Comparison of ENCODE assay signal across 24 cellular contexts in genomic region chr1:228979774-228980173, GRCh38.
"Had no signal": no experiment of that assay in that cellular context is flagged by ENCODE, and none has a peak within 500 bp of the region (broad histone marks: within the 10 kb centered on the region; RNA-seq: fewer than 3 reads in every experiment).

No MANE protein-coding gene starts in this region.

- H3K4me3 Mint-ChIP-seq: activated CD8-positive, alpha-beta T cell treated with anti-CD3 and anti-CD28 coated beads, Interleukin-2, amount 10 ng/mL, durations not matched to agents 7 days and 5 days; activated naive CD4-positive, alpha-beta T cell treated with anti-CD3 and anti-CD28 coated beads for 36 hours; activated naive CD8-positive, alpha-beta T cell; activated T-helper 1 cell treated with anti-CD3 and anti-CD28 coated beads, Interleukin-12 subunit alpha, Interleukin-12 subunit beta, Interleukin-2, Interleukin-4 antibody, amounts not matched to agents 30 ng/mL and 10 ng/mL and 1 ng/mL, durations not matched to agents 14 hours and 24 hours and 36 hours; T-helper 1 cell treated with Interleukin-12 subunit alpha and Interleukin-12 subunit beta and Interleukin-4 antibody, amounts not matched to agents 30 μg/mL and 1 μg/mL, for 36 hours; WTC11 had no signal

- H2AFZ ChIP-seq: PC-9 had no signal

- H3K9me3 Mint-ChIP-seq: activated naive CD4-positive, alpha-beta T cell treated with anti-CD3 and anti-CD28 coated beads for 36 hours; activated T-helper 1 cell treated with anti-CD3 and anti-CD28 coated beads, Interleukin-12 subunit alpha, Interleukin-12 subunit beta, Interleukin-2, Interleukin-4 antibody, amounts not matched to agents 30 ng/mL and 10 ng/mL and 1 ng/mL, durations not matched to agents 14 hours and 24 hours and 36 hours; T-helper 1 cell treated with Interleukin-12 subunit alpha and Interleukin-12 subunit beta and Interleukin-4 antibody, amounts not matched to agents 30 μg/mL and 1 μg/mL, for 36 hours; WTC11 had no signal

- H3K4me3 ChIP-seq: cardiac muscle cell, MG63, PC-9 had no signal

- DNase-seq: activated CD4-positive, alpha-beta T cell treated with anti-CD3 and anti-CD28 coated beads for 48 hours; activated CD4-positive, alpha-beta T cell treated with anti-CD3 and anti-CD28 coated beads, Interleukin-2, amount 50 U/mL, for 4 hours; activated CD4-positive, CD25-positive, alpha-beta regulatory T cell treated with anti-CD3 and anti-CD28 coated beads, Interleukin-2, amount 50 U/mL, for 72 hours; activated CD8-positive, alpha-beta memory T cell treated with anti-CD3 and anti-CD28 coated beads, Interleukin-2, amount 50 U/mL, for 48 hours; activated CD8-positive, alpha-beta T cell treated with anti-CD3 and anti-CD28 coated beads, Interleukin-2, amount 10 ng/mL, durations not matched to agents 7 days and 5 days; activated gamma-delta T cell; activated naive CD4-positive, alpha-beta T cell treated with anti-CD3 and anti-CD28 coated beads for 36 hours; activated T-cell treated with anti-CD3 and anti-CD28 coated beads, Interleukin-2, amount 50 U/mL, for 1 hour; amygdala; brain microvascular endothelial cell; MG63; MV-4-11; NCI-H1092 treated with DMSO at 0.1 percent for 48 hours; NCI-H1436; NCI-H1694 treated with DMSO at 0.1 percent for 48 hours; NCI-H2029 treated with DMSO at 0.1 percent for 48 hours; NCI-H524; PC-9; SHP77 treated with DMSO at 0.1 percent for 48 hours had no signal

- H3K9me3 ChIP-seq: MG63 had no signal

- H3K4me2 ChIP-seq: PC-9 had no signal

- ATAC-seq: activated CD8-positive, alpha-beta T cell treated with anti-CD3 and anti-CD28 coated beads, Interleukin-2, amount 10 ng/mL, durations not matched to agents 7 days and 5 days had no signal

- H3K27ac Mint-ChIP-seq: activated CD8-positive, alpha-beta T cell treated with anti-CD3 and anti-CD28 coated beads, Interleukin-2, amount 10 ng/mL, durations not matched to agents 7 days and 5 days; activated naive CD4-positive, alpha-beta T cell treated with anti-CD3 and anti-CD28 coated beads for 36 hours; activated naive CD8-positive, alpha-beta T cell; activated T-helper 1 cell treated with anti-CD3 and anti-CD28 coated beads, Interleukin-12 subunit alpha, Interleukin-12 subunit beta, Interleukin-2, Interleukin-4 antibody, amounts not matched to agents 30 ng/mL and 10 ng/mL and 1 ng/mL, durations not matched to agents 14 hours and 24 hours and 36 hours; T-helper 1 cell treated with Interleukin-12 subunit alpha and Interleukin-12 subunit beta and Interleukin-4 antibody, amounts not matched to agents 30 μg/mL and 1 μg/mL, for 36 hours; WTC11 had no signal

- H3K27me3 ChIP-seq: brain microvascular endothelial cell, cardiac muscle cell, MG63 had no signal

- H3K36me3 ChIP-seq: brain microvascular endothelial cell, cardiac muscle cell, MG63 had no signal

- H3K36me3 Mint-ChIP-seq: activated naive CD8-positive, alpha-beta T cell; WTC11 had no signal

- H3K27ac ChIP-seq: brain microvascular endothelial cell, cardiac muscle cell, PC-9 had no signal

- H3K27me3 Mint-ChIP-seq: activated naive CD8-positive, alpha-beta T cell had no signal
